In genomic region chr1:81178431-81179093, GRCh38 we compare ENCODE assay signal across 6 cellular contexts.
A peak's percentile ranks its signal among the peaks of the same experiment; 100 is the strongest.
DNase-seq lines count a peak whose midpoint lies in the region; ATAC-seq, FAIRE-seq and TF ChIP-seq lines count a peak whose summit lies in the region.
"Not testable (repeated sequence)": the region's sequence is repeated elsewhere in the genome, so short reads cannot be mapped to it uniquely, and the experiment has no call there.

No MANE protein-coding gene starts in this region.

- not testable (repeated sequence) for H3K9me3 ChIP-seq in IMR-90 (ENCODE audit: control insufficient read depth, insufficient read depth, low read length); astrocyte (ENCODE audit: insufficient read depth, low read depth, low read length); endothelial cell of umbilical vein (replicated peaks; ENCODE audit: control insufficient read depth, insufficient read depth, low read length); keratinocyte (ENCODE audit: control insufficient read depth, low read depth, low read length)

- H3K4ac ChIP-seq in IMR-90 (ENCODE audit: low read depth, low read length) = not testable (repeated sequence)

- not testable (repeated sequence) for H3K36me3 ChIP-seq in ACC112 (ENCODE audit: insufficient read depth, low read length); IMR-90 (ENCODE audit: control insufficient read depth, insufficient read depth, low read length); astrocyte (ENCODE audit: insufficient read depth, low read length); endothelial cell of umbilical vein (ENCODE audit: control insufficient read depth in 2 of 2, extremely low read depth in 1 of 2, insufficient read depth in 2 of 2, low read length in 2 of 2); keratinocyte (ENCODE audit: control insufficient read depth in 2 of 2, extremely low read depth in 1 of 2, insufficient read depth in 2 of 2, low read length in 2 of 2)

- intact Hi-C loops in IMR-90 (cut with micrococcal nuclease) = loop anchor here (2.0 kb wide), 1 partner anchor 20 kb away; no protein-coding TSS in a partner anchor
- intact Hi-C loops in endothelial cell of umbilical vein (cut with micrococcal nuclease) = not testable (repeated sequence)

- not testable (repeated sequence) for H2AK5ac ChIP-seq in IMR-90 (ENCODE audit: low read depth, low read length)

- CTCF ChIA-PET in IMR-90 (lab: Yijun Ruan, JAX); RWPE1 (lab: Yijun Ruan, JAX); endothelial cell of umbilical vein (lab: Charles Lee): not testable (repeated sequence)

- H3K9ac ChIP-seq in IMR-90 (ENCODE audit: low read depth, low read length); astrocyte (ENCODE audit: low read length); keratinocyte (ENCODE audit: control insufficient read depth, extremely low read depth, insufficient read depth, low read length): not testable (repeated sequence)
- H3K9ac ChIP-seq in endothelial cell of umbilical vein (replicated peaks; ENCODE audit: extremely low read depth, insufficient read depth, low read length) = peak overlapping the region; percentile 45

- dilution Hi-C loops in IMR-90 (cut with HindIII; ENCODE audit: low sequenced_read_pairs, unreplicated experiment); endothelial cell of umbilical vein (cut with MboI; ENCODE audit: extremely low pct_ligation_motif_present, low sequenced_read_pairs); keratinocyte (cut with MboI; ENCODE audit: extremely low pct_ligation_motif_present, low sequenced_read_pairs): not testable (repeated sequence)

- not testable (repeated sequence) for H4K91ac ChIP-seq in IMR-90 (ENCODE audit: insufficient read depth, low read depth, low read length)

- not testable (repeated sequence) for H3K18ac ChIP-seq in IMR-90 (ENCODE audit: low read depth, low read length)

- not testable (repeated sequence) for H3K23ac ChIP-seq in IMR-90 (ENCODE audit: low read depth, low read length)

- BruUV-seq in IMR-90 (replicated peaks; lab: Mats Ljungman, UMichigan); endothelial cell of umbilical vein (replicated peaks; lab: Mats Ljungman, UMichigan): not testable (repeated sequence)

- H2BK15ac ChIP-seq in IMR-90 (ENCODE audit: low read depth, low read length) = not testable (repeated sequence)

- H3K27ac ChIP-seq in ACC112 (ENCODE audit: low read depth, low read length) (peak overlapping the region; percentile 48; the same call in 1 of the 2 replicates), IMR-90 (ENCODE audit: insufficient read depth, low read length) (peak overlapping the region; percentile 87; the same call in 1 of the 2 replicates), RWPE1 (peak overlapping the region; percentile 76), astrocyte (ENCODE audit: low read depth, low read length) (peak overlapping the region; percentile 1), endothelial cell of umbilical vein (ENCODE audit: insufficient read depth, low read depth, low read length) (peak overlapping the region; percentile 80), keratinocyte (ENCODE audit: control insufficient read depth, insufficient read depth, low read length) (peak overlapping the region; percentile 47)

- H2BK20ac ChIP-seq in IMR-90 (ENCODE audit: low read depth, low read length) = not testable (repeated sequence)

- not testable (repeated sequence) for H2AFZ ChIP-seq in ACC112 (ENCODE audit: low read length, unreplicated experiment); IMR-90 (replicated peaks; ENCODE audit: low read length, poor library complexity); astrocyte (ENCODE audit: low read depth, low read length); endothelial cell of umbilical vein (ENCODE audit: low read depth, low read length); keratinocyte (ENCODE audit: control insufficient read depth, low read length)

- not testable (repeated sequence) for H3K4me2 ChIP-seq in IMR-90 (ENCODE audit: low read depth, low read length); astrocyte (ENCODE audit: low read length); endothelial cell of umbilical vein (ENCODE audit: insufficient read depth, low read length); keratinocyte (ENCODE audit: control insufficient read depth, extremely low read depth, insufficient read depth, low read depth, low read length)

- H4K5ac ChIP-seq in IMR-90 (ENCODE audit: low read depth, low read length) = not testable (repeated sequence)

- ATAC-seq in IMR-90 (ENCODE audit: low read depth) = not testable (repeated sequence)

- H3K4me3 Mint-ChIP-seq in astrocyte (ENCODE audit: unreplicated experiment) = not testable (repeated sequence)

- peak overlapping the region; percentile 70 for H2BK5ac ChIP-seq in IMR-90 (ENCODE audit: low read depth, low read length, poor library complexity, severe bottlenecking)

- H3K27ac Mint-ChIP-seq in astrocyte (ENCODE audit: unreplicated experiment) = not testable (repeated sequence)

- H3K4me1 Mint-ChIP-seq in astrocyte (ENCODE audit: low read depth, unreplicated experiment) = not testable (repeated sequence)

- DNase-seq in IMR-90; RWPE1 (ENCODE audit: low spot score); astrocyte (ENCODE audit: low read depth); endothelial cell of umbilical vein (ENCODE audit: low read depth, low spot score); keratinocyte (ENCODE audit: low read depth, low spot score): not testable (repeated sequence)

- not testable (repeated sequence) for TF ChIP-seq RAD21 in IMR-90 (IDR thresholded peaks at IDR 0.05; ENCODE audit: low read length)

- TF ChIP-seq CTCF in IMR-90 (conservative IDR thresholded peaks at IDR 0.05; ENCODE audit: low read depth, low read length); RWPE1 (conservative IDR thresholded peaks at IDR 0.05; ENCODE audit: low read depth); astrocyte (IDR thresholded peaks at IDR 0.05; ENCODE audit: insufficient read depth, low read depth, low read length); endothelial cell of umbilical vein (IDR thresholded peaks at IDR 0.05; ENCODE audit: extremely low read depth in 1 of 2, insufficient read depth in 1 of 2, low read depth in 1 of 2, low read length in 2 of 2); keratinocyte (optimal IDR thresholded peaks at IDR 0.05 in 1 of 3, IDR thresholded peaks at IDR 0.05 in 1 of 3, conservative IDR thresholded peaks at IDR 0.05 in 1 of 3; ENCODE audit: extremely low read depth in 1 of 3, insufficient read depth in 2 of 3, low read length in 3 of 3): not testable (repeated sequence)

- not testable (repeated sequence) for H3K27me3 ChIP-seq in ACC112 (ENCODE audit: insufficient read depth, low read length); IMR-90 (ENCODE audit: control insufficient read depth, insufficient read depth, low read length); astrocyte (ENCODE audit: insufficient read depth, low read length); endothelial cell of umbilical vein (ENCODE audit: control insufficient read depth in 2 of 2, insufficient read depth in 2 of 2, low read length in 2 of 2); keratinocyte (ENCODE audit: control insufficient read depth, extremely low read depth, insufficient read depth, low read length)

- no CpG with 5 or more reads among the region's 30 CpGs for WGBS in IMR-90 (ENCODE audit: extremely low coverage in 2 of 2, insufficient read length in 1 of 2), 2 experiments

- H3K4me1 ChIP-seq in ACC112 (ENCODE audit: control insufficient read depth, insufficient read depth, low read length, unreplicated experiment) (peaks cover 24% of the 10 kb centered on the region), astrocyte (ENCODE audit: insufficient read depth, low read length) (peaks cover 16% of the 10 kb centered on the region), keratinocyte (ENCODE audit: control insufficient read depth, extremely low read depth, insufficient read depth, low read length) (peaks cover 27% of the 10 kb centered on the region)
- not testable (repeated sequence) for H3K4me1 ChIP-seq in IMR-90 (ENCODE audit: control insufficient read depth, insufficient read depth, low read length); endothelial cell of umbilical vein (ENCODE audit: control insufficient read depth, extremely low read depth, insufficient read depth, low read length)

- H3K79me2 ChIP-seq in ACC112 (ENCODE audit: control insufficient read depth, insufficient read depth, low read length, unreplicated experiment); astrocyte (ENCODE audit: insufficient read depth, low read length); endothelial cell of umbilical vein (ENCODE audit: control insufficient read depth, insufficient read depth, low read length); keratinocyte (ENCODE audit: control insufficient read depth, insufficient read depth, low read length): not testable (repeated sequence)

- H3K4me3 ChIP-seq in ACC112 (ENCODE audit: low read depth, low read length); IMR-90 (ENCODE audit: insufficient read depth, low read depth, low read length); astrocyte (ENCODE audit: insufficient read depth, low read depth, low read length); endothelial cell of umbilical vein (replicated peaks in 1 of 3; ENCODE audit: insufficient read depth in 1 of 3, low read depth in 1 of 3, low read length in 3 of 3); keratinocyte (ENCODE audit: control insufficient read depth in 2 of 3, extremely low read depth in 1 of 3, insufficient read depth in 2 of 3, low read depth in 1 of 3, low read length in 3 of 3): not testable (repeated sequence)

- not testable (repeated sequence) for H2AK9ac ChIP-seq in IMR-90 (replicated peaks; ENCODE audit: low read depth, low read length, poor library complexity)

- TF ChIP-seq POLR2A in IMR-90 (IDR thresholded peaks at IDR 0.05; ENCODE audit: low read depth, low read length); endothelial cell of umbilical vein (IDR thresholded peaks at IDR 0.05; ENCODE audit: low read depth, low read length): not testable (repeated sequence)

- not testable (repeated sequence) for H3K9me3 Mint-ChIP-seq in astrocyte (ENCODE audit: unreplicated experiment)

- H4K8ac ChIP-seq in IMR-90 (ENCODE audit: low read depth in 2 of 2, low read length in 2 of 2) = not testable (repeated sequence)

- in situ Hi-C loops in IMR-90 (cut with MboI; ENCODE audit: low sequenced_read_pairs) = not testable (repeated sequence)

- H3K9me1 ChIP-seq in IMR-90 (ENCODE audit: insufficient read depth, low read length) = peaks cover 12% of the 10 kb centered on the region
- H3K9me1 ChIP-seq in endothelial cell of umbilical vein (replicated peaks; ENCODE audit: control insufficient read depth, extremely low read depth, insufficient read depth, low read length); keratinocyte (ENCODE audit: control insufficient read depth, extremely low read depth, insufficient read depth, low read length): not testable (repeated sequence)

- POLR2A ChIA-PET in IMR-90 (lab: Charles Lee; ENCODE audit: unreplicated experiment); RWPE1 (lab: Yijun Ruan, JAX; ENCODE audit: low non-redundant PET); endothelial cell of umbilical vein (lab: Charles Lee): not testable (repeated sequence)

- not testable (repeated sequence) for H3K14ac ChIP-seq in IMR-90 (replicated peaks; ENCODE audit: low read depth, low read length)

- H3K56ac ChIP-seq in IMR-90 (ENCODE audit: extremely low read depth, insufficient read depth, low read length) = not testable (repeated sequence)

- not testable (repeated sequence) for H4K20me1 ChIP-seq in IMR-90 (ENCODE audit: insufficient read depth, low read length); astrocyte (ENCODE audit: insufficient read depth, low read length); endothelial cell of umbilical vein (replicated peaks; ENCODE audit: control insufficient read depth, extremely low read depth, insufficient read depth, low read length); keratinocyte (ENCODE audit: control insufficient read depth, extremely low read depth, insufficient read depth, low read length)

- not testable (repeated sequence) for FAIRE-seq in astrocyte (lab: Jason Lieb, UNC); endothelial cell of umbilical vein (lab: Jason Lieb, UNC); keratinocyte (lab: Jason Lieb, UNC)

- 0 out of 2 replicates have a peak overlapping the region, but pooled peaks have one; percentile 11 for H2BK120ac ChIP-seq in IMR-90 (ENCODE audit: low read depth, low read length)

- H3K79me1 ChIP-seq in IMR-90 (ENCODE audit: low read depth in 1 of 2, low read length in 2 of 2) = not testable (repeated sequence)

- not testable (repeated sequence) for H3K27me3 Mint-ChIP-seq in astrocyte (ENCODE audit: low read depth, unreplicated experiment)

- H3K36me3 Mint-ChIP-seq in astrocyte (ENCODE audit: low read depth, unreplicated experiment) = not testable (repeated sequence)

Comparison
In these comparisons a context has a peak if more than half of its experiments do, and no peak if none do; other contexts are left out.
1. H3K27ac ChIP-seq: peak in every context shown above with its lines; median percentile 87 in IMR-90; 80 in endothelial cell of umbilical vein; 76 in RWPE1; 48 in ACC112; 47 in keratinocyte; 1 in astrocyte.